8 cellular contexts compared by ENCODE assay signal in the genomic region with DNA sequence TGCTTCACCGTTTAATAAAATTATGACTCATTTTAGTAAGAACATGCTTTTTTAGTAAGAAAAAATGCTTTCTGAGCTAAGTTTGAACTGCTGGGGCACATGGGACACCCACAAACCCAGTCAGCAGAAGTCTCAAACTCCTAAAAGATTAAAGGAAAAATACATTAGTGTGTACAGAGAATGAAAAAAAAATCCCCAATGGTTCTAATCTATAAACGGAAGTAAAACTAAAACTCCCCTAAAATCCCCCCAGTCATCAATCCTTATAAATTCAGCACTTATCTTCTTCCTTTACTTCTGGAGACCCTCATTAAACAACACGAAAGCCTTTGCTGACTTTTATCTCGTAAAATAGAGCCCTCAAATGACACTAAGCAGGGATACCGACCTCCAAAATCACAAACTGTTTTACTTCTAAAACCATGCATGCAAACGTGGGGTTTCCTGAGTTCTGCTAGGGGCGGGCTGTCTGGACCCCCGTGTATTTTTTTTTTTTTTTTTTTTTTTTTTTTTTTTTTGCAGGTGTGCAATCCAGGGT. TPM values are rescaled to one million over a fixed set of nuclear protein-coding genes. Genes with fewer than 3 reads are reported as not detected.
DNase-seq lines count a peak whose midpoint lies in the region; ATAC-seq, FAIRE-seq and TF ChIP-seq lines count a peak whose summit lies in the region.

No MANE protein-coding gene starts in this region.

- TF ChIP-seq CTCF in GM10248 (IDR thresholded peaks at IDR 0.05; ENCODE audit: control extremely low read depth, extremely low read depth, low read depth, missing control alignments) (no peak), choroid plexus epithelial cell (conservative IDR thresholded peaks at IDR 0.05; ENCODE audit: low read depth, low read length) (no peak)

- H3K27me3 ChIP-seq in small intestine (ENCODE audit: control insufficient read depth in 2 of 2, insufficient read depth in 2 of 2, low read length in 2 of 2) = peaks cover 0 to 2% of the 10 kb centered on the region in 2 donors

- no peak for ATAC-seq in sciatic nerve

- peak overlapping the region in 1 of 2 donors; percentile 38 for H3K27ac ChIP-seq in small intestine (ENCODE audit: low read depth in 1 of 2, low read length in 1 of 2)

- no peaks in the 10 kb centered on the region for H3K9me3 ChIP-seq in small intestine (ENCODE audit: control insufficient read depth, low read depth)

- POLR2A ChIA-PET in GM10248 (lab: Yijun Ruan, JAX) = no interaction called here

- no peak for FAIRE-seq in small intestine (lab: Jason Lieb, UNC)

- DNase-seq in GM10248 (ENCODE audit: extremely low spot score) = peak; percentile 24
- DNase-seq in MV-4-11 (lab: John Stamatoyannopoulos, UW) = peak; percentile 59
- peak; percentile 45 for DNase-seq in choroid plexus epithelial cell (ENCODE audit: low read depth)
- DNase-seq in putamen (ENCODE audit: low spot score) = peak; percentile 50
- DNase-seq in UCSD-AML1 (lab: John Stamatoyannopoulos, UW; ENCODE audit: unreplicated experiment) = no peak
- DNase-seq in NCI-H146 treated with DMSO at 0.1 percent for 48 hours (lab: John Stamatoyannopoulos, UW; ENCODE audit: unreplicated experiment) = no peak
- DNase-seq in small intestine = no peak
- DNase-seq in sciatic nerve (ENCODE audit: low spot score) = no peak

- intact Hi-C loops in sciatic nerve (cut with DNase I) = no loop called here

- no peaks in the 10 kb centered on the region for H3K36me3 ChIP-seq in small intestine (ENCODE audit: control insufficient read depth in 2 of 2, insufficient read depth in 2 of 2, low read length in 2 of 2)

- H3K4me3 ChIP-seq in choroid plexus epithelial cell (ENCODE audit: low read depth, low read length) (peak overlapping the region; percentile 65), small intestine (ENCODE audit: low read depth in 1 of 2, low read length in 2 of 2) (peak overlapping the region in 1 of 2 donors; percentile 79)

- H3K4me1 ChIP-seq in small intestine (ENCODE audit: control insufficient read depth in 2 of 2, insufficient read depth in 1 of 2, low read depth in 1 of 2, low read length in 1 of 2) = no peaks in the 10 kb centered on the region

- WGBS in small intestine, 3 donors = 6 to 10% (median 7%) methylated on average over 8 of the region's 8 CpGs

- CTCF ChIA-PET in GM10248 (lab: Yijun Ruan, JAX) = interaction anchor here (1.0 to 6.3 kb wide), 5 partner anchors 10 to 36 kb away, joined by 3 to 40 read pairs (median 8); no protein-coding TSS in a partner anchor

RNA-seq across cellular contexts. Expression of a gene that starts 1.1 kb away (rescaled TPM):
- polyA plus RNA-seq in small intestine = 10 to 100 TPM in 1 of 3 donors, 1 to 10 TPM in 2; 1.6 to 19.8 (median 2.7) TPM
- total RNA-seq in sciatic nerve = 0.22 TPM

Comparison
In these comparisons a context has a peak if more than half of its experiments do, and no peak if none do; other contexts are left out.
1. DNase-seq: peak in GM10248 (single experiment), MV-4-11 (single experiment), choroid plexus epithelial cell (single experiment) and putamen (single experiment); none in UCSD-AML1 (single experiment), NCI-H146 treated with DMSO at 0.1 percent for 48 hours (single experiment), small intestine (single experiment) and sciatic nerve (single experiment).